Comparison of ENCODE assay signal across 9 cellular contexts in genomic region chr12:118981285-118982201, GRCh38. TPM values are rescaled to one million over a fixed set of nuclear protein-coding genes. Genes with fewer than 3 reads are reported as not detected.
DNase-seq lines count a peak whose midpoint lies in the region; ATAC-seq, FAIRE-seq and TF ChIP-seq lines count a peak whose summit lies in the region.
"Had no signal": no experiment of that assay in that cellular context is flagged by ENCODE, and none has a peak within 500 bp of the region (broad histone marks: within the 10 kb centered on the region; RNA-seq: fewer than 3 reads in every experiment).

Gene SRRM4, plus strand, starts transcription at chr12:118981541. Its CDS starts 342 bp downstream, at chr12:118981883.

- no peaks in the 10 kb centered on the region for H3K4me1 ChIP-seq in HAP-1
- peaks cover 3 to 6% (median 5%) of the 10 kb centered on the region in 4 experiments; a peak in 4 of 7 replicates for H3K4me1 ChIP-seq in H1 (replicated peaks in 1 of 4; ENCODE audit: control insufficient read depth in 3 of 4, insufficient read depth in 4 of 4, low read length in 3 of 4)
- H3K4me1 ChIP-seq in pancreas, result no peaks in the 10 kb centered on the region
- no peaks in the 10 kb centered on the region for H3K4me1 ChIP-seq in uterus

- H3K4me1 Mint-ChIP-seq in immature natural killer cell (no peaks in the 10 kb centered on the region), CD14-positive monocyte (no peaks in the 10 kb centered on the region)

- DNase-seq in HAP-1 (ENCODE audit: low spot score in 2 of 2) (peak; percentile 39 to 74), NCI-H446 (lab: John Stamatoyannopoulos, UW) (peak; percentile 88 to 91), H1 (ENCODE audit: low read depth in 1 of 2, low spot score in 2 of 2) (peak; percentile 73 to 95), pancreas (peak in 4 of 6 donors; percentile 8 to 64 (median 46)), GOT3 (lab: John Stamatoyannopoulos, UW) (no peak), uterus (no peak), immature natural killer cell (no peak), CD14-positive monocyte (ENCODE audit: low spot score) (no peak)

- POLR2A ChIA-PET in H1 (lab: Charles Lee; ENCODE audit: partially characterized antibody), result interaction anchor here (0.6 to 1.6 kb wide), 7 partner anchors 12 to 173 kb away, joined by 3 to 6 read pairs (median 4); no protein-coding TSS in a partner anchor

- TF ChIP-seq RAD21 in H1 (IDR thresholded peaks at IDR 0.05 in 1 of 2, conservative IDR thresholded peaks at IDR 0.05 in 1 of 2; ENCODE audit: low read depth in 2 of 2, low read length in 2 of 2), result peak in 1 of 2 experiments; percentile 8; a peak in 1 of 4 replicates

- H3K27me3 ChIP-seq in HAP-1 (ENCODE audit: low read depth) (no peaks in the 10 kb centered on the region), H1 (replicated peaks in 1 of 4; ENCODE audit: control insufficient read depth in 3 of 4, extremely low read depth in 1 of 4, insufficient read depth in 3 of 4, low read length in 3 of 4) (peaks cover 0 to 23% (median 14%) of the 10 kb centered on the region in 4 experiments; a peak in 6 of 7 replicates), pancreas (peaks cover 0 to 27% (median 7%) of the 10 kb centered on the region in 4 donors), uterus (peaks cover 0 to 29% of the 10 kb centered on the region in 2 donors)

- TF ChIP-seq CTCF in H1 (IDR thresholded peaks at IDR 0.05; ENCODE audit: control extremely low read depth in 1 of 3, insufficient read depth in 1 of 3, low read depth in 1 of 3, low read length in 3 of 3) (no peak), pancreas (IDR thresholded peaks at IDR 0.05) (no peak), uterus (IDR thresholded peaks at IDR 0.05) (no peak), CD14-positive monocyte (IDR thresholded peaks at IDR 0.05) (no peak)

- peak within 1 kb of the TSS; percentile 62; the same call in 1 of the 2 replicates for H2BK12ac ChIP-seq in H1 (ENCODE audit: low read depth, low read length)

- ATAC-seq in pancreas, result peak in 1 of 4 donors; percentile 42

- no peak within 1 kb of the TSS for H2BK15ac ChIP-seq in H1 (ENCODE audit: low read length)

- H2AFZ ChIP-seq in H1 (ENCODE audit: low read length), result peak within 1 kb of the TSS; percentile 89

- H3K4ac ChIP-seq in H1 (replicated peaks; ENCODE audit: insufficient read length, low read depth, low read length), result no peak within 1 kb of the TSS

- H3K27ac ChIP-seq in H1 (ENCODE audit: low read depth, low read length) (no peak within 1 kb of the TSS), pancreas (no peak within 1 kb of the TSS), uterus (no peak within 1 kb of the TSS)

- no peak within 1 kb of the TSS for H2AK5ac ChIP-seq in H1 (ENCODE audit: low read depth, low read length)

- H4K5ac ChIP-seq in H1 (ENCODE audit: insufficient read length, low read depth, low read length), result peak within 1 kb of the TSS; percentile 10

- no peak within 1 kb of the TSS for H3K14ac ChIP-seq in H1 (ENCODE audit: insufficient read length)

- H3K4me3 Mint-ChIP-seq in immature natural killer cell (no peak within 1 kb of the TSS), CD14-positive monocyte (peak within 1 kb of the TSS in 1 of 2 donors; percentile 69)

- H3K23ac ChIP-seq in H1 (ENCODE audit: insufficient read length), result no peak within 1 kb of the TSS

- peak within 1 kb of the TSS; percentile 90 to 95 for H3K4me2 ChIP-seq in H1 (ENCODE audit: insufficient read depth in 1 of 2, low read depth in 2 of 2, low read length in 2 of 2)

- WGBS in H1 (ENCODE audit: extremely low coverage in 1 of 2, insufficient coverage in 1 of 2, insufficient read length in 1 of 2, insufficient replicate concordance in 2 of 2, low coverage in 1 of 2, low lambda C conversion rate in 2 of 2, missing lambda C conversion rate in 1 of 2), 2 experiments, result 1% methylated on average over 35 of the region's 64 CpGs; no CpG with 5 or more reads in 1 of the 2 experiments
- 2 to 3% methylated on average over 60 to 64 of the region's 64 CpGs for WGBS in pancreas, 2 donors

- in situ Hi-C loops in HAP-1 (cut with MboI; ENCODE audit: low sequenced_read_pairs), result no loop called here

- no peak within 1 kb of the TSS for H3K4me3 ChIP-seq in HAP-1
- peak within 1 kb of the TSS; percentile 70 to 97 (median 74) for H3K4me3 ChIP-seq in H1 (ENCODE audit: extremely low read depth in 1 of 4, insufficient read depth in 2 of 4, low read depth in 3 of 4, low read length in 4 of 4)
- H3K4me3 ChIP-seq in pancreas, result no peak within 1 kb of the TSS
- H3K4me3 ChIP-seq in uterus, result no peak within 1 kb of the TSS

- no peak within 1 kb of the TSS for H3K27ac Mint-ChIP-seq in immature natural killer cell
- H3K27ac Mint-ChIP-seq in CD14-positive monocyte, result no peak within 1 kb of the TSS

- H3K27me3 Mint-ChIP-seq in immature natural killer cell (ENCODE audit: low read depth in 3 of 3), result peaks cover 12 to 29% (median 17%) of the 10 kb centered on the region in 3 donors
- peaks cover 32 to 41% (median 41%) of the 10 kb centered on the region in 3 donors for H3K27me3 Mint-ChIP-seq in CD14-positive monocyte (ENCODE audit: low read depth in 3 of 3)

- no peak within 1 kb of the TSS for H2BK120ac ChIP-seq in H1 (replicated peaks; ENCODE audit: low read depth, low read length)

- H2BK5ac ChIP-seq in H1 (ENCODE audit: low read depth, low read length), result peak within 1 kb of the TSS; percentile 86; the same call in 1 of the 2 replicates

- peak within 1 kb of the TSS in 1 of 4 experiments; percentile 29; a peak in 2 of 7 replicates for H3K9ac ChIP-seq in H1 (replicated peaks in 1 of 4; ENCODE audit: extremely low read depth in 1 of 4, low read depth in 3 of 4, low read length in 3 of 4)

- no peak for FAIRE-seq in H1 (lab: Jason Lieb, UNC)
- no peak for FAIRE-seq in pancreas (lab: Jason Lieb, UNC)

- H3K9me3 ChIP-seq in HAP-1, result no peaks in the 10 kb centered on the region
- H3K9me3 ChIP-seq in H1 (ENCODE audit: insufficient read depth in 2 of 2, low read depth in 1 of 2, low read length in 1 of 2), result no peaks in the 10 kb centered on the region
- H3K9me3 ChIP-seq in pancreas, result no peaks in the 10 kb centered on the region
- no peaks in the 10 kb centered on the region for H3K9me3 ChIP-seq in uterus

- no peaks in the 10 kb centered on the region for H3K79me2 ChIP-seq in H1 (ENCODE audit: control insufficient read depth in 1 of 2, insufficient read depth in 2 of 2, low read length in 2 of 2)

- no peak within 1 kb of the TSS for H3K56ac ChIP-seq in H1 (replicated peaks; ENCODE audit: insufficient read length, low read depth, low read length)

- H4K91ac ChIP-seq in H1 (replicated peaks; ENCODE audit: insufficient read length, low read length), result peak within 1 kb of the TSS; percentile 38

- H3K36me3 ChIP-seq in HAP-1 (replicated peaks) (no peaks in the 10 kb centered on the region), H1 (ENCODE audit: control insufficient read depth in 2 of 4, insufficient read depth in 4 of 4, low read length in 3 of 4) (no peaks in the 10 kb centered on the region), pancreas (no peaks in the 10 kb centered on the region), uterus (no peaks in the 10 kb centered on the region)

- H4K8ac ChIP-seq in H1 (ENCODE audit: extremely low read depth, insufficient read depth, low read length), result no peak within 1 kb of the TSS; the same call in 1 of the 2 replicates

- H3K9me3 Mint-ChIP-seq in immature natural killer cell (peaks cover 0 to 9% (median 0%) of the 10 kb centered on the region in 6 donors), CD14-positive monocyte (peaks cover 0 to 6% (median 0%) of the 10 kb centered on the region in 7 donors)

- peak in 1 of 2 experiments; percentile 47; a peak in 1 of 3 replicates for TF ChIP-seq EP300 in H1 (IDR thresholded peaks at IDR 0.05; ENCODE audit: borderline replicate concordance in 1 of 2, low read depth in 2 of 2, low read length in 2 of 2)

- H2BK20ac ChIP-seq in H1 (ENCODE audit: low read length), result no peak within 1 kb of the TSS

- no peaks in the 10 kb centered on the region for H4K20me1 ChIP-seq in H1 (replicated peaks in 1 of 2; ENCODE audit: control insufficient read depth in 1 of 2, insufficient read depth in 2 of 2, low read length in 2 of 2)

- intact Hi-C loops in pancreas (cut with DNase I) (loop anchor here in 1 of 3 donors (10.0 kb wide), 1 partner anchor 563 kb away; no protein-coding TSS in a partner anchor), uterus (cut with DNase I; ENCODE audit: low total_unique reads) (no loop called here), CD14-positive monocyte (cut with micrococcal nuclease) (no loop called here)

- H3K23me2 ChIP-seq in H1 (ENCODE audit: low read depth, low read length), result peaks cover 13% of the 10 kb centered on the region

- peak within 1 kb of the TSS; percentile 73; the same call in 1 of the 2 replicates for H3K18ac ChIP-seq in H1 (ENCODE audit: extremely low read depth, low read length)

- H3K79me1 ChIP-seq in H1 (ENCODE audit: low read depth, low read length), result no peaks in the 10 kb centered on the region

- CTCF ChIA-PET in H1 (lab: Charles Lee; ENCODE audit: partially characterized antibody), result interaction anchor here (0.6 to 1.8 kb wide), 11 partner anchors 9 to 269 kb away, joined by 3 to 8 read pairs (median 4); no protein-coding TSS in a partner anchor

- H3K36me3 Mint-ChIP-seq in immature natural killer cell (no peaks in the 10 kb centered on the region), CD14-positive monocyte (no peaks in the 10 kb centered on the region)

- no peak; a peak in 1 of 3 replicates for TF ChIP-seq POLR2A in H1 (IDR thresholded peaks at IDR 0.05; ENCODE audit: control extremely low read depth in 1 of 2, low read depth in 2 of 2, low read length in 2 of 2)
- TF ChIP-seq POLR2A in uterus (IDR thresholded peaks at IDR 0.05), result no peak

TF ChIP-seq in H1, 55 proteins besides CTCF, POLR2A, EP300 and RAD21 (continues in another document):
- TF ChIP-seq E2F6 (IDR thresholded peaks at IDR 0.05) (0 out of 2 replicates have a peak, but pooled peaks have one; percentile 4), POLR2AphosphoS5 (IDR thresholded peaks at IDR 0.05; ENCODE audit: low read depth, low read length) (no peak), KDM5A (IDR thresholded peaks at IDR 0.05; ENCODE audit: low read length) (no peak)

RNA-seq across cellular contexts. Expression of gene SRRM4, which starts in this region (rescaled TPM):
- 1.1 TPM in 2 replicates for total RNA-seq in H1 (2021; fragmentation: NEBNext Ultra II Directional; extraction: Animal tissue kit (Norgen Biotek cat#: 25700))
- 0.35 and 0.53 TPM in 2 replicates for polyA plus RNA-seq in H1 (2011; rRNA removed)
- 0.32 TPM for polyA plus RNA-seq in H1 (2011; cell fraction: cytosol; rRNA removed)
- polyA plus RNA-seq in H1 (2011; cell fraction: nucleus; rRNA removed), result 0.87 TPM
- polyA plus RNA-seq in H1 (2012, experiment 1 of 2), result 0.83 to 1.2 TPM (median 1.1 TPM) in 4 replicates
- 0.46 TPM for polyA plus RNA-seq in H1 (2012, experiment 2 of 2)
- polyA plus RNA-seq in H1 (2013, experiment 1 of 2), result 1.6 TPM
- polyA plus RNA-seq in H1 (2013, experiment 2 of 2), result 1.8 TPM
- 0.57 and 0.85 TPM in 2 replicates for polyA minus RNA-seq in H1 (2011; rRNA and poly(A)+ RNA removed)
- polyA minus RNA-seq in H1 (2011; cell fraction: cytosol; rRNA and poly(A)+ RNA removed), result 0.51 TPM
- 1.1 TPM for polyA minus RNA-seq in H1 (2011; cell fraction: nucleus; rRNA and poly(A)+ RNA removed)
- total RNA-seq in pancreas, result not detected
- polyA plus RNA-seq in pancreas, result under 1 TPM in 1 of 2 donors, not detected in 1; 0.02 TPM
- total RNA-seq in uterus, result under 1 TPM in 3 of 4 donors, not detected in 1; under 0.01 to 0.14 (median 0.09) TPM
- not detected for polyA plus RNA-seq in immature natural killer cell
- not detected for polyA plus RNA-seq in CD14-positive monocyte
- total RNA-seq: LHCN-M2 had no signal

Comparison
In these comparisons a context has a peak if more than half of its experiments do, and no peak if none do; other contexts are left out.
1. Peak in DNase-seq in pancreas; RNA of the gene not detected or under 1 TPM.
2. DNase-seq: peak in HAP-1 (2 of 2), NCI-H446 (2 of 2) and H1 (2 of 2); none in GOT3 (single experiment), uterus (0 of 2), immature natural killer cell (0 of 3) and CD14-positive monocyte (single experiment).
3. H3K4me3 ChIP-seq: peak in H1 (4 of 4); none in HAP-1 (single experiment), pancreas (0 of 4) and uterus (0 of 2).